1 cellular context compared by ENCODE assay signal in the genomic region with DNA sequence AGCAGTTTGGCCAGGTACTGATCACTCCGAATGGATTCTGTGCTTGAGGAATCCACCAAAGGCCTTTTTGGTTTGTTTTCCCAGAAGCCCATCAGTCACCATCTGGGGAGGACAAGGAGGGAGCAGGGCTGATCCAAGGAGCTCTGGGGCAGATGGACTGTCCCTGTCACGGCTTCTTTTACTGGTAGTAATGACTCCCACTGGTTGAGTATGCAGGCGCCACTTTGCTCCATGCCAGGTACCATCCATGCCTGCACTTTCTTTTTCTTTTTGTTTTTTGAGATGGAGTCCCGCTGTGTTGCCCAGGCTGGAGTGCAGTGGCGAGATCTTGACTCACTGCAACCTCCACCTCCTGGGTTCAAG.
TF ChIP-seq lines count a peak whose summit lies in the region.

No MANE protein-coding gene starts in this region.

TF ChIP-seq in GM12878, 131 proteins besides CTCF, POLR2A, EP300 and RAD21:
- TF ChIP-seq, protein P1, sequence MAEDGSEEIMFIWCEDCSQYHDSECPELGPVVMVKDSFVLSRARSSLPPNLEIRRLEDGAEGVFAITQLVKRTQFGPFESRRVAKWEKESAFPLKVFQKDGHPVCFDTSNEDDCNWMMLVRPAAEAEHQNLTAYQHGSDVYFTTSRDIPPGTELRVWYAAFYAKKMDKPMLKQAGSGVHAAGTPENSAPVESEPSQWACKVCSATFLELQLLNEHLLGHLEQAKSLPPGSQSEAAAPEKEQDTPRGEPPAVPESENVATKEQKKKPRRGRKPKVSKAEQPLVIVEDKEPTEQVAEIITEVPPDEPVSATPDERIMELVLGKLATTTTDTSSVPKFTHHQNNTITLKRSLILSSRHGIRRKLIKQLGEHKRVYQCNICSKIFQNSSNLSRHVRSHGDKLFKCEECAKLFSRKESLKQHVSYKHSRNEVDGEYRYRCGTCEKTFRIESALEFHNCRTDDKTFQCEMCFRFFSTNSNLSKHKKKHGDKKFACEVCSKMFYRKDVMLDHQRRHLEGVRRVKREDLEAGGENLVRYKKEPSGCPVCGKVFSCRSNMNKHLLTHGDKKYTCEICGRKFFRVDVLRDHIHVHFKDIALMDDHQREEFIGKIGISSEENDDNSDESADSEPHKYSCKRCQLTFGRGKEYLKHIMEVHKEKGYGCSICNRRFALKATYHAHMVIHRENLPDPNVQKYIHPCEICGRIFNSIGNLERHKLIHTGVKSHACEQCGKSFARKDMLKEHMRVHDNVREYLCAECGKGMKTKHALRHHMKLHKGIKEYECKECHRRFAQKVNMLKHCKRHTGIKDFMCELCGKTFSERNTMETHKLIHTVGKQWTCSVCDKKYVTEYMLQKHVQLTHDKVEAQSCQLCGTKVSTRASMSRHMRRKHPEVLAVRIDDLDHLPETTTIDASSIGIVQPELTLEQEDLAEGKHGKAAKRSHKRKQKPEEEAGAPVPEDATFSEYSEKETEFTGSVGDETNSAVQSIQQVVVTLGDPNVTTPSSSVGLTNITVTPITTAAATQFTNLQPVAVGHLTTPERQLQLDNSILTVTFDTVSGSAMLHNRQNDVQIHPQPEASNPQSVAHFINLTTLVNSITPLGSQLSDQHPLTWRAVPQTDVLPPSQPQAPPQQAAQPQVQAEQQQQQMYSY (CRISPR knock-in tag; IDR thresholded peaks at IDR 0.05) = no peak
- no peak for TF ChIP-seq SP1 (IDR thresholded peaks at IDR 0.05; ENCODE audit: low read depth, low read length)
- no peak for TF ChIP-seq CEBPB (IDR thresholded peaks at IDR 0.05; ENCODE audit: borderline replicate concordance in 1 of 2, low read depth in 2 of 2, low read length in 2 of 2)
- no peak for TF ChIP-seq IKZF2 (IDR thresholded peaks at IDR 0.05)
- TF ChIP-seq CBFB (IDR thresholded peaks at IDR 0.05; ENCODE audit: low read depth) = no peak
- TF ChIP-seq, protein P2, sequence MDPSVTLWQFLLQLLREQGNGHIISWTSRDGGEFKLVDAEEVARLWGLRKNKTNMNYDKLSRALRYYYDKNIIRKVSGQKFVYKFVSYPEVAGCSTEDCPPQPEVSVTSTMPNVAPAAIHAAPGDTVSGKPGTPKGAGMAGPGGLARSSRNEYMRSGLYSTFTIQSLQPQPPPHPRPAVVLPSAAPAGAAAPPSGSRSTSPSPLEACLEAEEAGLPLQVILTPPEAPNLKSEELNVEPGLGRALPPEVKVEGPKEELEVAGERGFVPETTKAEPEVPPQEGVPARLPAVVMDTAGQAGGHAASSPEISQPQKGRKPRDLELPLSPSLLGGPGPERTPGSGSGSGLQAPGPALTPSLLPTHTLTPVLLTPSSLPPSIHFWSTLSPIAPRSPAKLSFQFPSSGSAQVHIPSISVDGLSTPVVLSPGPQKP (IDR thresholded peaks at IDR 0.05; ENCODE audit: low read depth, low read length) = no peak
- TF ChIP-seq, protein P3, sequence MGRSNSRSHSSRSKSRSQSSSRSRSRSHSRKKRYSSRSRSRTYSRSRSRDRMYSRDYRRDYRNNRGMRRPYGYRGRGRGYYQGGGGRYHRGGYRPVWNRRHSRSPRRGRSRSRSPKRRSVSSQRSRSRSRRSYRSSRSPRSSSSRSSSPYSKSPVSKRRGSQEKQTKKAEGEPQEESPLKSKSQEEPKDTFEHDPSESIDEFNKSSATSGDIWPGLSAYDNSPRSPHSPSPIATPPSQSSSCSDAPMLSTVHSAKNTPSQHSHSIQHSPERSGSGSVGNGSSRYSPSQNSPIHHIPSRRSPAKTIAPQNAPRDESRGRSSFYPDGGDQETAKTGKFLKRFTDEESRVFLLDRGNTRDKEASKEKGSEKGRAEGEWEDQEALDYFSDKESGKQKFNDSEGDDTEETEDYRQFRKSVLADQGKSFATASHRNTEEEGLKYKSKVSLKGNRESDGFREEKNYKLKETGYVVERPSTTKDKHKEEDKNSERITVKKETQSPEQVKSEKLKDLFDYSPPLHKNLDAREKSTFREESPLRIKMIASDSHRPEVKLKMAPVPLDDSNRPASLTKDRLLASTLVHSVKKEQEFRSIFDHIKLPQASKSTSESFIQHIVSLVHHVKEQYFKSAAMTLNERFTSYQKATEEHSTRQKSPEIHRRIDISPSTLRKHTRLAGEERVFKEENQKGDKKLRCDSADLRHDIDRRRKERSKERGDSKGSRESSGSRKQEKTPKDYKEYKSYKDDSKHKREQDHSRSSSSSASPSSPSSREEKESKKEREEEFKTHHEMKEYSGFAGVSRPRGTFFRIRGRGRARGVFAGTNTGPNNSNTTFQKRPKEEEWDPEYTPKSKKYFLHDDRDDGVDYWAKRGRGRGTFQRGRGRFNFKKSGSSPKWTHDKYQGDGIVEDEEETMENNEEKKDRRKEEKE (IDR thresholded peaks at IDR 0.05) = no peak
- no peak for TF ChIP-seq ZBED1 (IDR thresholded peaks at IDR 0.05; ENCODE audit: borderline replicate concordance)
